In the genomic region with DNA sequence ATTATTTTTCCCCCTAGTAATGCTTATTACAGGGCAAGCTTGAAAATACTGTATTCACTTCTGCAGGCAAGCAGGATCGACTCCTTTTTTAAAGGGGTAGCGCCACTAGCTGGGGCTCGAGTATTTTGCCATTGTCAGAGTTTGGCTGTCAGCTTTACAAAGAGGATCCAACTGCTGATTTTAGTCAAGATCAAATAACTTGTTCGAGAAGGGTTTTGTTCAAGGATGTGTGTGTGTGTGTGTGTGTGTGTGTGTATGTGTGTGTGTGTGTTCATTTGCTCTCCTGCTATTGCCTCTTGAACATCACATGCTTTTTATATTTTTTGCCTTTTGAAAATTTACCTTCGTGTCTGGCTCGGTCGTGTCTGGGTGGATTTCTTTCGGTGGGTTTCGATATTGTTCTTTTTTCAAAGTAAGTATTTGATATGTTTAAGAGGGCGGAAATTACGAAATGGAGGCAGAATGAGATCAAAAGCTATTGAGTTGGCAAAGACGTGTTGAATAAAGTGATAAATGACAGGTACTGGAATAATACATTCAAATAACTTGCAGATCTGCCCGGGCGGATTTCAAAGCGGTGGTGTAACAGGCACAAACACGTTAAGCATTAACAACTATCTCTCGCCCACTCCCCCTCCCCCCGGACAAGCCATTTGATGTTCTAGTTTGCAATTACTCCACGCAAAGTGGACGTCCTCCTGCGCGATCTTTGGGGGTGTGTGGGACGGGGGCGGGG, we compare ENCODE assay signal across 8 cellular contexts. TPM values are rescaled to one million over a fixed set of nuclear protein-coding genes. Genes with fewer than 3 reads are reported as not detected.
DNase-seq lines count a peak whose midpoint lies in the region; ATAC-seq, FAIRE-seq and TF ChIP-seq lines count a peak whose summit lies in the region.

No MANE protein-coding gene starts in this region.

- WGBS in smooth muscle cell (ENCODE audit: low lambda C conversion rate) = 2% methylated on average over 24 of the region's 24 CpGs

- TF ChIP-seq CTCF in AG09309 (IDR thresholded peaks at IDR 0.05; ENCODE audit: control insufficient read depth, insufficient read depth, low read depth, low read length, missing control alignments) (peak; percentile 15), WI38 (IDR thresholded peaks at IDR 0.05; ENCODE audit: low read depth, low read length) (no peak), smooth muscle cell (IDR thresholded peaks at IDR 0.05; ENCODE audit: borderline replicate concordance, insufficient read depth, poor library complexity, severe bottlenecking) (no peak)

- no peaks in the 10 kb centered on the region for H3K36me3 ChIP-seq in smooth muscle cell (ENCODE audit: low read depth)

- H3F3A ChIP-seq in smooth muscle cell (ENCODE audit: low read depth) = peaks cover 35% of the 10 kb centered on the region

- H3K27ac ChIP-seq in caudate nucleus (ENCODE audit: low read depth, low read length) = peak overlapping the region; percentile 94
- peak overlapping the region; percentile 97 for H3K27ac ChIP-seq in smooth muscle cell (ENCODE audit: low read depth)

- H3K79me2 ChIP-seq in smooth muscle cell (ENCODE audit: low read depth) = peaks cover 53% of the 10 kb centered on the region

- H3K27me3 ChIP-seq in smooth muscle cell (ENCODE audit: low read depth) = no peaks in the 10 kb centered on the region

- H3K4me3 ChIP-seq in AG09309 (ENCODE audit: control insufficient read depth, low read depth, low read length) = peak overlapping the region; percentile 80
- H3K4me3 ChIP-seq in WI38 (ENCODE audit: low read depth, low read length) = peak overlapping the region; percentile 91
- H3K4me3 ChIP-seq in smooth muscle cell = peak overlapping the region; percentile 81

- FAIRE-seq in islet of Langerhans (lab: Jason Lieb, UNC) = peak; percentile 33

- H3K9me3 ChIP-seq in smooth muscle cell (replicated peaks; ENCODE audit: low read depth) = no peaks in the 10 kb centered on the region

- peak overlapping the region; percentile 92 for H2AFZ ChIP-seq in smooth muscle cell (ENCODE audit: low read depth)

- H3K9ac ChIP-seq in smooth muscle cell (ENCODE audit: low read depth) = peak overlapping the region; percentile 99

- peaks cover 34% of the 10 kb centered on the region for H4K20me1 ChIP-seq in smooth muscle cell (ENCODE audit: low read depth)

- peaks cover 25% of the 10 kb centered on the region for H3K4me1 ChIP-seq in smooth muscle cell (ENCODE audit: low read depth)

- DNase-seq in AG09309 (ENCODE audit: low read depth) = no peak
- DNase-seq in M059J (ENCODE audit: low read depth) = peak; percentile 68
- peak in 50 of 61 donors; percentile 5 to 78 (median 55) for DNase-seq in caudate nucleus (lab: John Stamatoyannopoulos, UW)
- no peak for DNase-seq in smooth muscle cell (lab: John Stamatoyannopoulos, UW; ENCODE audit: unreplicated experiment)
- no peak for DNase-seq in OCI-M2 (lab: John Stamatoyannopoulos, UW; ENCODE audit: unreplicated experiment)

- peak overlapping the region; percentile 95 for H3K4me2 ChIP-seq in smooth muscle cell

- ATAC-seq in GM19043 (IDR thresholded peaks at IDR 0.05; ENCODE audit: low read depth, unreplicated experiment) = peak; percentile 2

RNA-seq across cellular contexts. Expression of gene ARID5B, which starts 1.1 kb away (rescaled TPM):
- 31.1 and 43.9 TPM in 2 replicates for total RNA-seq in M059J (2014; rRNA removed; shearing (Covaris generic))
- 67.6 and 69.4 TPM in 2 replicates for total RNA-seq in smooth muscle cell
- 49.0 and 52.7 TPM in 2 replicates for polyA plus RNA-seq in smooth muscle cell

Comparison
In these comparisons a context has a peak if more than half of its experiments do, and no peak if none do; other contexts are left out.
1. DNase-seq: peak in M059J (single experiment) and caudate nucleus (50 of 61); none in AG09309 (single experiment), smooth muscle cell (single experiment) and OCI-M2 (single experiment).
2. Peak in every context shown above with its lines, with median percentiles within 50 percentile points of each other: H3K4me3 ChIP-seq.